17 cellular contexts compared by ENCODE assay signal in genomic region chr14:88630565-88630964, GRCh38.
DNase-seq lines count a peak whose midpoint lies in the region; ATAC-seq and TF ChIP-seq lines count a peak whose summit lies in the region.
"Had no signal": no experiment of that assay in that cellular context is flagged by ENCODE, and none has a peak within 500 bp of the region (broad histone marks: within the 10 kb centered on the region; RNA-seq: fewer than 3 reads in every experiment).

No MANE protein-coding gene starts in this region.

- no peaks in the 10 kb centered on the region for H4K20me1 ChIP-seq in GM23248 (ENCODE audit: insufficient read depth)

- peaks cover under 1% of the 10 kb centered on the region; the same call in 1 of the 2 replicates for H3K9me2 ChIP-seq in GM23248 (ENCODE audit: insufficient read depth)

- H3K9me3 ChIP-seq in GM23248 (ENCODE audit: low read depth), result no peaks in the 10 kb centered on the region

- no peak for TF ChIP-seq CTCF in astrocyte of the spinal cord (IDR thresholded peaks at IDR 0.05; ENCODE audit: low read depth, low read length)

- H3K79me2 ChIP-seq in GM23248 (ENCODE audit: insufficient read depth), result no peaks in the 10 kb centered on the region

- in situ Hi-C loops in GM23248 (cut with MboI) (no loop called here), astrocyte of the spinal cord (cut with HindIII; ENCODE audit: low sequenced_read_pairs) (no loop called here)

- 60 to 66% methylated on average over 6 of the region's 6 CpGs for WGBS in GM23248 (ENCODE audit: low coverage in 1 of 2, low lambda C conversion rate in 2 of 2, missing lambda C conversion rate in 2 of 2), 2 experiments

- H3K4me1 ChIP-seq in GM23248 (ENCODE audit: insufficient read depth), result no peaks in the 10 kb centered on the region

- DNase-seq in A172 (ENCODE audit: low spot score) (peak; percentile 74), GM23248 (peak; percentile 5), astrocyte of the spinal cord (ENCODE audit: low read depth, low spot score) (peak; percentile 52), iris pigment epithelial cell (ENCODE audit: low read depth) (peak; percentile 72), H7 (no peak), SIG-M5 (lab: John Stamatoyannopoulos, UW) (no peak), caudate nucleus (lab: John Stamatoyannopoulos, UW) (no peak)
- DNase-seq: activated CD8-positive, alpha-beta T cell treated with anti-CD3 and anti-CD28 coated beads, Interleukin-2, amount 10 ng/mL, durations not matched to agents 7 days and 5 days; HCEC 1CT; hypothalamus; NCI-H1105; NCI-H446; occipital lobe; PC-9; T-helper 9 cell had no signal

- ATAC-seq in GM18858 (IDR thresholded peaks at IDR 0.05; ENCODE audit: unreplicated experiment), result no peak
- ATAC-seq: activated CD8-positive, alpha-beta T cell treated with anti-CD3 and anti-CD28 coated beads, Interleukin-2, amount 10 ng/mL, durations not matched to agents 7 days and 5 days; HepG2 had no signal

- H3K36me3 ChIP-seq in GM23248 (ENCODE audit: low read depth) (no peaks in the 10 kb centered on the region), H7 (replicated peaks; ENCODE audit: control insufficient read depth, insufficient read depth, low read length) (no peaks in the 10 kb centered on the region)

- no peak overlapping the region for H3K4me3 ChIP-seq in GM23248
- no peak overlapping the region for H3K4me3 ChIP-seq in astrocyte of the spinal cord (ENCODE audit: low read depth, low read length)
- no peak overlapping the region for H3K4me3 ChIP-seq in H7 (ENCODE audit: insufficient read depth, low read depth, low read length)
- H3K4me3 ChIP-seq: PC-9 had no signal

- no peak overlapping the region for H3K27ac ChIP-seq in GM23248
- H3K27ac ChIP-seq in caudate nucleus (ENCODE audit: low read depth, low read length), result no peak overlapping the region
- H3K27ac ChIP-seq: PC-9 had no signal

- no peak overlapping the region for H3K4me2 ChIP-seq in GM23248 (ENCODE audit: unreplicated experiment)
- H3K4me2 ChIP-seq: PC-9 had no signal

- no peaks in the 10 kb centered on the region for H3F3A ChIP-seq in GM23248 (ENCODE audit: insufficient read depth)

- no peak overlapping the region for H2AFZ ChIP-seq in GM23248
- H2AFZ ChIP-seq: PC-9 had no signal

- H3K27me3 ChIP-seq in GM23248 (replicated peaks; ENCODE audit: insufficient read depth) (no peaks in the 10 kb centered on the region), H7 (ENCODE audit: control insufficient read depth, insufficient read depth, low read length) (no peaks in the 10 kb centered on the region)

- H3K9ac ChIP-seq in GM23248, result no peak overlapping the region

Comparison
In these comparisons a context has a peak if more than half of its experiments do, and no peak if none do; other contexts are left out.
1. DNase-seq: peak in A172 (single experiment), GM23248 (single experiment), astrocyte of the spinal cord (single experiment) and iris pigment epithelial cell (single experiment); none in H7 (single experiment), SIG-M5 (single experiment) and caudate nucleus (0 of 61).